Comparison of ENCODE assay signal across 30 cellular contexts in the genomic region with DNA sequence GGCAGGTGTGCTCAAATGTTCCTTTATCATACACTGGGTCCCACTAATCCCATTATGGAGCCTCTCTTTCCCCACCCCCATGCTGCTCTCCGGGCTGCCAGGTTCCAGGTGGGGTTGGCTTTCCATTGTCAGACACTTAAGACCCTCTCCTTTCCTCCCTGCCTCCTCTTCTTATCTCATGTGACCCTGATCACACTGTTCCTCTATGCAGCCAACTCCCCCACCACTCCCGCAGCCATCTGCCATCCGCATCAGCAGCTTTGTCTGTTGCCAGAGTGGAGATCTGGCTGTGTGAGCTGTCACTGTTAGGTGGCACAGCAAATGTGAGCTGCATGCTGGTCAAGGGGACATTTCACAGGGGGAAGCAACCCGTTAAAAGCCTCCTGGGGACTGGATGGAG.
DNase-seq lines count a peak whose midpoint lies in the region; ATAC-seq and TF ChIP-seq lines count a peak whose summit lies in the region.
"Had no signal": no experiment of that assay in that cellular context is flagged by ENCODE, and none has a peak within 500 bp of the region (broad histone marks: within the 10 kb centered on the region; RNA-seq: fewer than 3 reads in every experiment).

No MANE protein-coding gene starts in this region.

- H3K4me3 ChIP-seq in ascending aorta = no peak overlapping the region
- H3K4me3 ChIP-seq: body of pancreas, esophagus muscularis mucosa, GM12878, left lung, pancreas, Peyer's patch, right lobe of liver, SJSA1, stomach, upper lobe of left lung had no signal

- no peak overlapping the region for H3K27ac ChIP-seq in ascending aorta
- H3K27ac ChIP-seq: body of pancreas, esophagus muscularis mucosa, left lung, pancreas, Peyer's patch, right lobe of liver, SJSA1, stomach, upper lobe of left lung had no signal

- H3K36me3 ChIP-seq in ascending aorta = no peaks in the 10 kb centered on the region
- H3K36me3 ChIP-seq: esophagus muscularis mucosa, left lung, pancreas, Peyer's patch, right lobe of liver, SJSA1, stomach, upper lobe of left lung had no signal

- H3K9me3 Mint-ChIP-seq in activated T-helper 2 cell treated with anti-CD3 and anti-CD28 coated beads, Interferon-gamma antibody, Interleukin-2, Interleukin-4, amounts not matched to agents 10 μg/mL and 5 μg/mL and 100 μg/mL, durations not matched to agents 14 hours and 24 hours and 36 hours = no peaks in the 10 kb centered on the region
- H3K9me3 Mint-ChIP-seq: natural killer cell treated with Interleukin-12 subunit alpha and Interleukin-12 subunit beta and Interleukin-15 and Interleukin-18, amount 100 ng/mL, for 72 hours; T-helper 1 cell treated with Interleukin-12 subunit alpha and Interleukin-12 subunit beta and Interleukin-4 antibody, amounts not matched to agents 30 μg/mL and 1 μg/mL, for 36 hours had no signal

- TF ChIP-seq CTCF in ascending aorta (IDR thresholded peaks at IDR 0.05) = no peak

- no peak overlapping the region for H3K4me3 Mint-ChIP-seq in activated T-helper 2 cell treated with anti-CD3 and anti-CD28 coated beads, Interferon-gamma antibody, Interleukin-2, Interleukin-4, amounts not matched to agents 10 μg/mL and 5 μg/mL and 100 μg/mL, durations not matched to agents 14 hours and 24 hours and 36 hours (ENCODE audit: low read depth)
- H3K4me3 Mint-ChIP-seq: effector memory CD8-positive, alpha-beta T cell; immature natural killer cell; natural killer cell treated with Interleukin-12 subunit alpha and Interleukin-12 subunit beta and Interleukin-15 and Interleukin-18, amount 100 ng/mL, for 72 hours; T-helper 1 cell treated with Interleukin-12 subunit alpha and Interleukin-12 subunit beta and Interleukin-4 antibody, amounts not matched to agents 30 μg/mL and 1 μg/mL, for 36 hours had no signal

- DNase-seq in Right ventricle myocardium inferior (ENCODE audit: missing footprints) (no peak), cardiac septum (ENCODE audit: low spot score) (no peak), OCI-M1 (lab: John Stamatoyannopoulos, UW) (peak; percentile 58), left kidney (ENCODE audit: low read depth, low spot score) (peak; percentile 39), ascending aorta (ENCODE audit: low spot score in 2 of 2) (no peak)
- no peak for DNase-seq in activated T-helper 2 cell treated with anti-CD3 and anti-CD28 coated beads, Interferon-gamma antibody, Interleukin-2, Interleukin-4, amounts not matched to agents 10 μg/mL and 5 μg/mL and 100 μg/mL, durations not matched to agents 14 hours and 24 hours and 36 hours (ENCODE audit: low spot score)
- DNase-seq in effector CD4-positive, alpha-beta T cell = no peak
- DNase-seq: activated CD4-positive, alpha-beta T cell treated with anti-CD3 and anti-CD28 coated beads for 1 hour; activated gamma-delta T cell treated with Interleukin-2 at 50 U/mL for 16 hours; activated T-cell treated with anti-CD3 and anti-CD28 coated beads, Interleukin-2, amount 50 U/mL, for 1 hour; body of pancreas; effector memory CD8-positive, alpha-beta T cell; foreskin melanocyte; H7; hippocampal formation; immature natural killer cell; left lung; NCI-H187; NCI-H446; pancreas; Peyer's patch; right lobe of liver; stomach; upper lobe of left lung had no signal

- no peaks in the 10 kb centered on the region for H3K4me1 Mint-ChIP-seq in activated T-helper 2 cell treated with anti-CD3 and anti-CD28 coated beads, Interferon-gamma antibody, Interleukin-2, Interleukin-4, amounts not matched to agents 10 μg/mL and 5 μg/mL and 100 μg/mL, durations not matched to agents 14 hours and 24 hours and 36 hours (ENCODE audit: low read depth)
- H3K4me1 Mint-ChIP-seq: immature natural killer cell had no signal

- no peaks in the 10 kb centered on the region for H3K27me3 Mint-ChIP-seq in activated T-helper 2 cell treated with anti-CD3 and anti-CD28 coated beads, Interferon-gamma antibody, Interleukin-2, Interleukin-4, amounts not matched to agents 10 μg/mL and 5 μg/mL and 100 μg/mL, durations not matched to agents 14 hours and 24 hours and 36 hours (ENCODE audit: low read depth)
- H3K27me3 Mint-ChIP-seq: effector memory CD8-positive, alpha-beta T cell had no signal

- ATAC-seq in Right ventricle myocardium inferior (peak; percentile 43), GM18519 (IDR thresholded peaks at IDR 0.05; ENCODE audit: low FRiP score, unreplicated experiment) (no peak)
- ATAC-seq: body of pancreas; effector memory CD8-positive, alpha-beta T cell; GM12878; left lung; natural killer cell treated with Interleukin-12 subunit alpha and Interleukin-12 subunit beta and Interleukin-15 and Interleukin-18, amount 100 ng/mL, for 72 hours; right lobe of liver had no signal

- H3K36me3 Mint-ChIP-seq in activated T-helper 2 cell treated with anti-CD3 and anti-CD28 coated beads, Interferon-gamma antibody, Interleukin-2, Interleukin-4, amounts not matched to agents 10 μg/mL and 5 μg/mL and 100 μg/mL, durations not matched to agents 14 hours and 24 hours and 36 hours (ENCODE audit: low read depth) = no peaks in the 10 kb centered on the region
- H3K36me3 Mint-ChIP-seq: immature natural killer cell; natural killer cell treated with Interleukin-12 subunit alpha and Interleukin-12 subunit beta and Interleukin-15 and Interleukin-18, amount 100 ng/mL, for 72 hours had no signal

- intact Hi-C loops in Right ventricle myocardium inferior (cut with DNase I) = no loop called here
- intact Hi-C loops in cardiac septum (cut with DNase I) = no loop called here
- intact Hi-C loops in activated T-helper 2 cell treated with anti-CD3 and anti-CD28 coated beads, Interferon-gamma antibody, Interleukin-2, Interleukin-4, amounts not matched to agents 10 μg/mL and 5 μg/mL and 100 μg/mL, durations not matched to agents 14 hours and 24 hours and 36 hours (cut with micrococcal nuclease) = no loop called here
- intact Hi-C loops in ascending aorta (cut with DNase I) = no loop called here

- no peak overlapping the region for H3K27ac Mint-ChIP-seq in activated T-helper 2 cell treated with anti-CD3 and anti-CD28 coated beads, Interferon-gamma antibody, Interleukin-2, Interleukin-4, amounts not matched to agents 10 μg/mL and 5 μg/mL and 100 μg/mL, durations not matched to agents 14 hours and 24 hours and 36 hours
- H3K27ac Mint-ChIP-seq: effector memory CD8-positive, alpha-beta T cell; immature natural killer cell; natural killer cell treated with Interleukin-12 subunit alpha and Interleukin-12 subunit beta and Interleukin-15 and Interleukin-18, amount 100 ng/mL, for 72 hours; T-helper 1 cell treated with Interleukin-12 subunit alpha and Interleukin-12 subunit beta and Interleukin-4 antibody, amounts not matched to agents 30 μg/mL and 1 μg/mL, for 36 hours had no signal

- no peaks in the 10 kb centered on the region for H3K27me3 ChIP-seq in ascending aorta
- H3K27me3 ChIP-seq: body of pancreas, esophagus muscularis mucosa, left lung, pancreas, Peyer's patch, right lobe of liver, SJSA1, upper lobe of left lung had no signal

- H3K4me1 ChIP-seq in ascending aorta = peaks cover 1 to 4% of the 10 kb centered on the region in 2 donors
- H3K4me1 ChIP-seq: left lung, pancreas, right lobe of liver, SJSA1, stomach had no signal

- H3K9me3 ChIP-seq in ascending aorta = no peaks in the 10 kb centered on the region
- H3K9me3 ChIP-seq: body of pancreas, esophagus muscularis mucosa, left lung, pancreas, Peyer's patch, right lobe of liver, SJSA1, stomach, upper lobe of left lung had no signal

Comparison
In these comparisons a context has a peak if more than half of its experiments do, and no peak if none do; other contexts are left out.
1. DNase-seq: peak in OCI-M1 (single experiment) and left kidney (single experiment); none in Right ventricle myocardium inferior (single experiment), cardiac septum (single experiment), activated T-helper 2 cell treated with anti-CD3 and anti-CD28 coated beads, Interferon-gamma antibody, Interleukin-2, Interleukin-4, amounts not matched to agents 10 μg/mL and 5 μg/mL and 100 μg/mL, durations not matched to agents 14 hours and 24 hours and 36 hours (single experiment), effector CD4-positive, alpha-beta T cell (single experiment) and ascending aorta (0 of 2).